ENCODE assay signal across 18 cellular contexts in genomic region chr11:66603072-66603471, GRCh38. TPM values are rescaled to one million over a fixed set of nuclear protein-coding genes. Genes with fewer than 3 reads are reported as not detected.
"Had no signal": no experiment of that assay in that cellular context is flagged by ENCODE, and none has a peak within 500 bp of the region (broad histone marks: within the 10 kb centered on the region; RNA-seq: fewer than 3 reads in every experiment).

No MANE protein-coding gene starts in this region.

- H3K36me3 ChIP-seq: ovary, uterus had no signal

- H3K4me1 ChIP-seq: lower lobe of right lung, upper lobe of left lung had no signal

- H3K4me3 ChIP-seq: heart right ventricle, left lung, lower lobe of right lung, ovary, right atrium auricular region, thyroid gland, upper lobe of left lung, uterus had no signal

- H3K27ac ChIP-seq: left lung, lower lobe of right lung, ovary, thyroid gland, upper lobe of left lung, uterus had no signal

- H3K9me3 ChIP-seq: heart right ventricle, left lung, lower lobe of right lung, ovary, right atrium auricular region, thyroid gland, upper lobe of left lung, uterus had no signal

- H3K27me3 ChIP-seq: heart right ventricle, left lung, ovary, right atrium auricular region, thyroid gland, upper lobe of left lung, uterus had no signal

- DNase-seq: effector memory CD4-positive, alpha-beta T cell; heart right ventricle; hypothalamus; islet precursor cell; lower lobe of right lung; mesendoderm; naive thymus-derived CD4-positive, alpha-beta T cell; ovary; small intestine; stimulated activated CD4-positive, alpha-beta T cell treated with anti-CD3 and anti-CD28 coated beads, Interleukin-12 subunit alpha, Interleukin-12 subunit beta, amount 100 ng/mL, for 4 hours; stimulated activated CD4-positive, alpha-beta T cell treated with anti-CD3 and anti-CD28 coated beads, Interleukin-2, amount 100 ng/mL, for 48 hours; stimulated activated naive CD4-positive, alpha-beta T cell treated with Interleukin-2 at 50 U/mL for 16 hours; thyroid gland; uterus had no signal

RNA-seq across cellular contexts. Expression of gene CCDC87, which starts 10.2 kb away (rescaled TPM):
- polyA plus RNA-seq: naive thymus-derived CD4-positive, alpha-beta T cell; neural cell had no signal
